Comparison of ENCODE assay signal across 1 cellular context in genomic region chr6:2622683-2623082, GRCh38.
A peak's percentile ranks its signal among the peaks of the same experiment; 100 is the strongest.
TF ChIP-seq lines count a peak whose summit lies in the region.

No MANE protein-coding gene starts in this region.

TF ChIP-seq in H1, 55 proteins besides CTCF, POLR2A, EP300 and RAD21:
- no peak for TF ChIP-seq PHF8 (conservative IDR thresholded peaks at IDR 0.05; ENCODE audit: low read depth, low read length)
- no peak for TF ChIP-seq KDM1A (IDR thresholded peaks at IDR 0.05; ENCODE audit: borderline replicate concordance, low read length)
- 0 out of 2 replicates have a peak, but pooled peaks have one; percentile 24 for TF ChIP-seq SUZ12 (IDR thresholded peaks at IDR 0.05; ENCODE audit: low read length)
- no peak for TF ChIP-seq TBP (IDR thresholded peaks at IDR 0.05; ENCODE audit: low read depth, low read length)
